1 cellular context compared by ENCODE assay signal in the genomic region with DNA sequence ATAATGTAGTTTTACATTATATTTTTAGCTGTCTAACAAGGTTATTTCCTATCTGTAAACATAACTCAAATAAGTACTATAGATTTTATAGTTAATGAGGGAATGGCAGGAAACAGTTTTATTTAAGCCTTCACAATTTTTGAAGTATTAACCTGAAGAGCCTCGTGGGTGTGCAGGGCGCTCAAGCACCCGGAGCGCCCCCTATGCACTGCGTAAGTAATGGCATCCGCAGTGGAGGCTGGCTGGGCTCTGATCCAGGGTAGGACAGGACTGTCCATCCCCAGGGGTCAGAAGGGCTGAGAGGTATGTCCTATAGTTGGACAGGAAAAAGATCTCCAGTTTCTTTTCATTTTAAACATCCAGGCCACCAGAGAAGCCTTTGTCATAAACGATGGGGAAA.
TF ChIP-seq lines count a peak whose summit lies in the region.

No MANE protein-coding gene starts in this region.

TF ChIP-seq in HEK293T, 16 proteins besides CTCF, POLR2A, EP300 and RAD21 (continued from another document):
- TF ChIP-seq, protein P1, sequence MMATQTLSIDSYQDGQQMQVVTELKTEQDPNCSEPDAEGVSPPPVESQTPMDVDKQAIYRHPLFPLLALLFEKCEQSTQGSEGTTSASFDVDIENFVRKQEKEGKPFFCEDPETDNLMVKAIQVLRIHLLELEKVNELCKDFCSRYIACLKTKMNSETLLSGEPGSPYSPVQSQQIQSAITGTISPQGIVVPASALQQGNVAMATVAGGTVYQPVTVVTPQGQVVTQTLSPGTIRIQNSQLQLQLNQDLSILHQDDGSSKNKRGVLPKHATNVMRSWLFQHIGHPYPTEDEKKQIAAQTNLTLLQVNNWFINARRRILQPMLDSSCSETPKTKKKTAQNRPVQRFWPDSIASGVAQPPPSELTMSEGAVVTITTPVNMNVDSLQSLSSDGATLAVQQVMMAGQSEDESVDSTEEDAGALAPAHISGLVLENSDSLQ (IDR thresholded peaks at IDR 0.05), result no peak
- no peak for TF ChIP-seq L3MBTL2 (conservative IDR thresholded peaks at IDR 0.05)
- TF ChIP-seq HDGF (IDR thresholded peaks at IDR 0.05; ENCODE audit: borderline replicate concordance), result no peak
